1 cellular context compared by ENCODE assay signal in the genomic region with DNA sequence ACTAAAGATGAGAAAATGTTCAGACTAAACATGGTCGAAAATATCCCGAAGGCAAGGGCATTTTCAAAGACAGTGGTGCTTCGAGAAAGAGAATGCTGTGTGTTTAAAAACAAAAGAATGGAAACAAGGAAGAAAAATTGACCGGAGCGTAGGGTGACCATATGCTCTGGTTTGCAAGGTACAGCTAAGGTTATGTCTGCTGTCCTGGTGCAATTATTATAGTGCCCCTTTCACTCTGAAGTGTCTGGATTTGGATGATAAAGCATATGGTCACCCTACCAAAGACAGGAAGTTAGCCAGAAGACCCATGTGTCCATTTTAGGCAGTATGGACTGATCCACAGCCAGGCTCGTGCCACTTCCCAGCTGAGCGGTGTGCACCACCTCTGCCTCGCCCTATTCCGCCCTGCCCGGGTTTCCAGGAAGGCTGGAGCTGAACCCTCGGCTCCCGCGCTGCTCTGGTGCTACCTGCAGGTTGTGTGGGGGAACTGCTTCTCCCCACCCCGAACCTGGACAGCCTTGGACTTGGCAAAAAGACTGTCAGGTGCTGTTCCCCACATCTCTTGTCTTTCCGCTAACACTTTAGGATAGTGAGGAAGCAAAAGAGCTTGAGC.
TF ChIP-seq lines count a peak whose summit lies in the region.

No MANE protein-coding gene starts in this region.

TF ChIP-seq in SK-N-SH treated with all-trans-retinoic acid at 6 μM for 48 hours, 23 proteins besides CTCF, POLR2A, EP300 and RAD21 (continued from another document):
- TF ChIP-seq PATZ1 (CRISPR knock-in tag; IDR thresholded peaks at IDR 0.05; ENCODE audit: borderline replicate concordance) (no peak), POU6F1 (CRISPR knock-in tag; IDR thresholded peaks at IDR 0.05; ENCODE audit: borderline replicate concordance, low read depth) (no peak), ZFP30 (CRISPR knock-in tag; IDR thresholded peaks at IDR 0.05) (no peak), ZNF70 (CRISPR knock-in tag; IDR thresholded peaks at IDR 0.05) (no peak), ZFP3 (CRISPR knock-in tag; IDR thresholded peaks at IDR 0.05) (no peak), ZNF8 (CRISPR knock-in tag; IDR thresholded peaks at IDR 0.05) (no peak), TCF4 (CRISPR knock-in tag; IDR thresholded peaks at IDR 0.05; ENCODE audit: borderline replicate concordance) (no peak), ISL1 (CRISPR knock-in tag; IDR thresholded peaks at IDR 0.05) (no peak)
